ENCODE assay signal across 7 cellular contexts in the genomic region with DNA sequence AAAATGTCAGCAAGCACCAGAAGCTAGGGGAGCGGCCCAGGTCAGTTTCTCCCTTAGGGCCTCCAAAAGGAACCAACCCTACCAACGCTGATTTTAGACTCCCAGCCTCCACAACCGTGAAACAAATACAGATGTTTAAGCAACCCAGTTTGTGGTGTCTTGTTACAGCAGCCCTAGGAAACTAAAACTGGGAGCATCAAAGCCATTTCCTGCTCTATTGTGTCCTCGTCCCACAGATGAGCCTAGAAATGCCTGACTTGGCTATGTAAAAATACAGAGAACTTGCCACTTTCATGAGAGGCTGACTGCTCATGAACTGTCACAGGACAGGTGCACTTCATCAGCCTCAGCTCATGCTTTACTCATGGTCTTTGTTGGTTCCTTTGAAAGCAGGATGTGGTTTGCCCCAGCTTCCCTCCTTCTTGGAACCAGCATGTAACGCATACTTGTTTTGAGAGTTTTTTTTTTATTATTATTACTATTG.
DNase-seq lines count a peak whose midpoint lies in the region; ATAC-seq and TF ChIP-seq lines count a peak whose summit lies in the region.

No MANE protein-coding gene starts in this region.

- no peaks in the 10 kb centered on the region for H3K9me3 ChIP-seq in OCI-LY1 (ENCODE audit: low read length)

- H2AFZ ChIP-seq in OCI-LY1 (ENCODE audit: low read length), result no peak overlapping the region

- DNase-seq in activated T-helper 1 cell treated with Interleukin-2 at 50 U/mL for 16 hours (ENCODE audit: low read depth) (peak; percentile 64), kidney epithelial cell (ENCODE audit: low read depth) (peak; percentile 63), NCI-H146 treated with DMSO at 0.1 percent for 48 hours (lab: John Stamatoyannopoulos, UW; ENCODE audit: unreplicated experiment) (no peak)
- peak; percentile 75 for DNase-seq in stimulated activated naive CD4-positive, alpha-beta T cell treated with Interleukin-2 at 50 U/mL for 16 hours (lab: John Stamatoyannopoulos, UW)

- 0 out of 2 replicates have a peak overlapping the region, but pooled peaks have one; percentile 7 for H3K4me2 ChIP-seq in OCI-LY1 (ENCODE audit: low read length)

- H3K27ac ChIP-seq in OCI-LY1 (ENCODE audit: low read depth, low read length, poor library complexity, severe bottlenecking), result peak overlapping the region; percentile 63

- H3F3A ChIP-seq in OCI-LY1 (ENCODE audit: insufficient read depth, low read length), result no peaks in the 10 kb centered on the region

- H4K20me1 ChIP-seq in OCI-LY1 (ENCODE audit: insufficient read depth, low read length), result no peaks in the 10 kb centered on the region

- H3K9ac ChIP-seq in OCI-LY1 (ENCODE audit: low read length), result no peak overlapping the region

- H3K79me2 ChIP-seq in OCI-LY1 (ENCODE audit: insufficient read depth, low read length), result no peaks in the 10 kb centered on the region

- peak; percentile 87 for ATAC-seq in GM18868 (IDR thresholded peaks at IDR 0.05; ENCODE audit: unreplicated experiment)
- peak; percentile 81 for ATAC-seq in HG02885 (IDR thresholded peaks at IDR 0.05; ENCODE audit: poor library complexity, unreplicated experiment)

- H3K27me3 ChIP-seq in OCI-LY1 (ENCODE audit: insufficient read depth, low read length) (no peaks in the 10 kb centered on the region), kidney epithelial cell (ENCODE audit: control insufficient read depth, insufficient read depth, low read length) (no peaks in the 10 kb centered on the region)

- H3K9me2 ChIP-seq in OCI-LY1 (ENCODE audit: low read depth, low read length), result no peaks in the 10 kb centered on the region

- peaks cover 39% of the 10 kb centered on the region for H3K4me1 ChIP-seq in OCI-LY1 (ENCODE audit: insufficient read depth, low read length, severe bottlenecking)

- no peak for TF ChIP-seq CTCF in OCI-LY1 (IDR thresholded peaks at IDR 0.05; ENCODE audit: low read length)
- TF ChIP-seq CTCF in kidney epithelial cell (IDR thresholded peaks at IDR 0.05; ENCODE audit: insufficient read depth, low read length, poor library complexity, severe bottlenecking), result no peak

- H3K36me3 ChIP-seq in OCI-LY1 (ENCODE audit: insufficient read depth, low read length) (no peaks in the 10 kb centered on the region), kidney epithelial cell (ENCODE audit: control insufficient read depth, insufficient read depth, low read length) (no peaks in the 10 kb centered on the region)

- H3K4me3 ChIP-seq in OCI-LY1 (ENCODE audit: low read depth, low read length, poor library complexity, severe bottlenecking) (no peak overlapping the region), kidney epithelial cell (ENCODE audit: low read depth, low read length) (no peak overlapping the region)
